In the genomic region with DNA sequence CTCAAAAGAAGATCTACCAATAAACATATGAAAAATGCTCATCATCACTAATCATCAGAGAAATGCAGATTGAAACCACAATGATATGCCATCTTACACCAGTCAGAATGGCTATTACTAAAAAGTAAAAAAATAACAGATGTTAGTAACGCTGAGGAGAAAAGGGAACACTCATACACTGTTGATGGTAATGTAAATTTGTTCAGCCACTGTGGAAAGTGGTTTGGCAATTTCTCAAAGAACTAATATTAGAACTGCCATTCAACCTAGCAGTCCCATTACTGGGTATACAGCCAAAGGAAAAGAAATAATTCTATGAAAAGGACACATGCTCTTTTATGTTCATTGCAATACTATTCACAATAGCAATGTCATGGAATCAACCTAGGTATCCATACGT, we compare ENCODE assay signal across 35 cellular contexts.
DNase-seq lines count a peak whose midpoint lies in the region; ATAC-seq and TF ChIP-seq lines count a peak whose summit lies in the region.
"Had no signal": no experiment of that assay in that cellular context is flagged by ENCODE, and none has a peak within 500 bp of the region (broad histone marks: within the 10 kb centered on the region; RNA-seq: fewer than 3 reads in every experiment).

No MANE protein-coding gene starts in this region.

- no peaks in the 10 kb centered on the region for H3K9me3 ChIP-seq in BLaER1 treated with 17β-estradiol and CSF1 and Interleukin-3, amounts not matched to agents 10 nM and 100 nM (replicated peaks in 1 of 11)
- H3K9me3 ChIP-seq in left ventricle myocardium inferior (replicated peaks) = peaks cover 15% of the 10 kb centered on the region
- H3K9me3 ChIP-seq in MG63 = no peaks in the 10 kb centered on the region
- H3K9me3 ChIP-seq: colonic mucosa, HAP-1, lower lobe of right lung, Peyer's patch, sigmoid colon, thyroid gland, vagina had no signal

- intact Hi-C loops in Right ventricle myocardium inferior (cut with DNase I) (no loop called here), left ventricle myocardium inferior (cut with micrococcal nuclease) (no loop called here)

- H3K27ac ChIP-seq in BLaER1 treated with 17β-estradiol and CSF1 and Interleukin-3, amounts not matched to agents 10 nM and 100 nM = no peak overlapping the region
- no peak overlapping the region for H3K27ac ChIP-seq in left ventricle myocardium inferior (replicated peaks)
- H3K27ac ChIP-seq: cardiac muscle cell, colonic mucosa, lower lobe of right lung, Peyer's patch, psoas muscle, sigmoid colon, stomach, thyroid gland, vagina, WERI-Rb-1 had no signal

- no peak overlapping the region for H3K9ac ChIP-seq in BLaER1 treated with 17β-estradiol and CSF1 and Interleukin-3, amounts not matched to agents 10 nM and 100 nM

- no peaks in the 10 kb centered on the region for H4K20me1 ChIP-seq in BLaER1 treated with 17β-estradiol and CSF1 and Interleukin-3, amounts not matched to agents 10 nM and 100 nM

- H3K36me3 ChIP-seq in BLaER1 treated with 17β-estradiol and CSF1 and Interleukin-3, amounts not matched to agents 10 nM and 100 nM = no peaks in the 10 kb centered on the region
- H3K36me3 ChIP-seq in left ventricle myocardium inferior (no peaks in the 10 kb centered on the region), MG63 (no peaks in the 10 kb centered on the region)
- H3K36me3 ChIP-seq: cardiac muscle cell, colonic mucosa, HAP-1, lower lobe of right lung, Peyer's patch, sigmoid colon, stomach, thyroid gland, vagina, WERI-Rb-1 had no signal

- H3K27me3 ChIP-seq in BLaER1 treated with 17β-estradiol and CSF1 and Interleukin-3, amounts not matched to agents 10 nM and 100 nM = no peaks in the 10 kb centered on the region
- H3K27me3 ChIP-seq in left ventricle myocardium inferior (ENCODE audit: low read depth) = no peaks in the 10 kb centered on the region
- H3K27me3 ChIP-seq in MG63 = no peaks in the 10 kb centered on the region
- H3K27me3 ChIP-seq: cardiac muscle cell, colonic mucosa, Peyer's patch, sigmoid colon, stomach, thyroid gland, vagina had no signal

- H3K4me1 ChIP-seq in BLaER1 treated with 17β-estradiol and CSF1 and Interleukin-3, amounts not matched to agents 10 nM and 100 nM = peaks cover 0 to 15% (median 11%) of the 10 kb centered on the region in 10 experiments; a peak in 10 of 20 replicates
- H3K4me1 ChIP-seq in left ventricle myocardium inferior = no peaks in the 10 kb centered on the region
- H3K4me1 ChIP-seq: colonic mucosa, HAP-1, lower lobe of right lung, Peyer's patch, psoas muscle, sigmoid colon, stomach, thyroid gland, vagina had no signal

- H3K4me3 ChIP-seq in BLaER1 treated with 17β-estradiol and CSF1 and Interleukin-3, amounts not matched to agents 10 nM and 100 nM = no peak overlapping the region
- H3K4me3 ChIP-seq in left ventricle myocardium inferior (no peak overlapping the region), MG63 (no peak overlapping the region)
- H3K4me3 ChIP-seq: cardiac muscle cell, colonic mucosa, HAP-1, lower lobe of right lung, Peyer's patch, psoas muscle, sigmoid colon, stomach, thyroid gland, vagina had no signal

- H3K4me2 ChIP-seq in BLaER1 treated with 17β-estradiol and CSF1 and Interleukin-3, amounts not matched to agents 10 nM and 100 nM = peak overlapping the region in 9 of 11 experiments; percentile 9 to 53 (median 38); a peak in 14 of 22 replicates

- ATAC-seq in HG03060 (IDR thresholded peaks at IDR 0.05; ENCODE audit: low read depth, unreplicated experiment) (peak; percentile 42), Right ventricle myocardium inferior (no peak)
- ATAC-seq: CD8-positive, alpha-beta T cell; lower lobe of right lung; naive thymus-derived CD4-positive, alpha-beta T cell; psoas muscle had no signal

- TF ChIP-seq CTCF in left ventricle myocardium inferior (IDR thresholded peaks at IDR 0.05; ENCODE audit: borderline replicate concordance) = no peak

- DNase-seq in NCI-H748 (lab: John Stamatoyannopoulos, UW; ENCODE audit: unreplicated experiment) = peak; percentile 51
- DNase-seq in foreskin melanocyte = peak; percentile 10
- DNase-seq in Right ventricle myocardium inferior (ENCODE audit: missing footprints) = no peak
- no peak for DNase-seq in left ventricle myocardium inferior
- DNase-seq in MG63 = no peak
- no peak for DNase-seq in islet precursor cell
- DNase-seq: activated CD4-positive, alpha-beta T cell treated with anti-CD3 and anti-CD28 coated beads, Interleukin-2, amount 10 ng/mL, durations not matched to agents 24 days and 14 days; activated CD8-positive, alpha-beta memory T cell treated with anti-CD3 and anti-CD28 coated beads for 24 hours; activated effector memory CD4-positive, alpha-beta T cell treated with Interleukin-2 at 50 U/mL for 16 hours; activated T-cell treated with anti-CD3 and anti-CD28 coated beads for 4 hours; CD8-positive, alpha-beta T cell; colonic mucosa; effector CD8-positive, alpha-beta T cell; glutamatergic neuron; kidney; lower lobe of right lung; midbrain; MV-4-11; naive thymus-derived CD4-positive, alpha-beta T cell; NCI-H524 treated with DMSO at 0.1 percent for 48 hours; Peyer's patch; psoas muscle; SIG-M5; sigmoid colon; stimulated activated CD4-positive, alpha-beta T cell treated with anti-CD3 and anti-CD28 coated beads, Interleukin-12 subunit alpha, Interleukin-12 subunit beta, amount 100 ng/mL, for 4 hours; stimulated activated CD4-positive, alpha-beta T cell treated with anti-CD3 and anti-CD28 coated beads, Interleukin-2, amount 100 ng/mL, for 48 hours; stomach; T1000; thyroid gland; WERI-Rb-1 had no signal

Comparison
In these comparisons a context has a peak if more than half of its experiments do, and no peak if none do; other contexts are left out.
1. DNase-seq: peak in NCI-H748 (single experiment) and foreskin melanocyte (single experiment); none in Right ventricle myocardium inferior (single experiment), left ventricle myocardium inferior (single experiment), MG63 (single experiment) and islet precursor cell (single experiment).